ENCODE assay signal across 15 cellular contexts in the genomic region with DNA sequence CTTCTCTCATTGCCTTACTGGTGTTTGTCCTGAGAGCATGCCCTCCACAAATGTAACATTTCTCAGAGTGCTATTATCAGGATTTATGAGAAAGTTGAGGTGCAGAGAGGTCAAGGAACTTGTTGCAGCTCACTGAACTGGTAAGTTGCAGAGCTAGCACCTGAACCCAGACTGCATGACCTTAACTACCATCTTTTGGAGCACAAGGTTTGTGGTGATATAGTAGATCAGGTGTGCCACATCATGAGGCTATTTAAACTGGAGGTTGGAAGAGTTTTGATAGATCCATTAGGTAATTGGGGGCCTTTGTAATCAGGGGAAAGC.
"Had no signal": no experiment of that assay in that cellular context is flagged by ENCODE, and none has a peak within 500 bp of the region (broad histone marks: within the 10 kb centered on the region; RNA-seq: fewer than 3 reads in every experiment).

No MANE protein-coding gene starts in this region.

- H3K27me3 ChIP-seq: esophagus squamous epithelium, pancreas, spleen had no signal

- H3K9me3 ChIP-seq: esophagus squamous epithelium, pancreas, spleen had no signal

- H3K36me3 ChIP-seq: esophagus squamous epithelium, pancreas, spleen had no signal

- H3K27ac ChIP-seq: esophagus squamous epithelium, spleen had no signal

- H3K4me3 ChIP-seq: esophagus squamous epithelium, lung, pancreas, spleen had no signal

- ATAC-seq: activated T-cell treated with anti-CD3 and anti-CD28 coated beads, Interleukin-2, amount 50 U/mL, for 72 hours; left cardiac atrium; stimulated activated memory B cell treated with anti-CD40 and anti-IgM and Interleukin-4, amounts not matched to agents 10 μg/mL and 1 μg/mL and 100 μg/mL, for 72 hours had no signal

- DNase-seq: activated CD4-positive, CD25-positive, alpha-beta regulatory T cell treated with anti-CD3 and anti-CD28 coated beads, Interleukin-2, amount 50 U/mL, for 72 hours; activated CD8-positive, alpha-beta memory T cell treated with anti-CD3 and anti-CD28 coated beads for 24 hours; activated CD8-positive, alpha-beta memory T cell treated with anti-CD3 and anti-CD28 coated beads, Interleukin-2, amount 50 U/mL, for 48 hours; activated effector memory CD4-positive, alpha-beta T cell treated with anti-CD3 and anti-CD28 coated beads, Interleukin-2, amount 50 U/mL, for 16 hours; activated T-cell treated with anti-CD3 and anti-CD28 coated beads, Interleukin-2, amount 50 U/mL, for 72 hours; effector CD8-positive, alpha-beta T cell; esophagus squamous epithelium; left cardiac atrium; midbrain; naive B cell; spleen; stimulated activated CD4-positive, alpha-beta T cell treated with anti-CD3 and anti-CD28 coated beads, Interleukin-4, amount 100 ng/mL, for 4 hours had no signal

- H3K4me1 ChIP-seq: esophagus squamous epithelium had no signal
